Comparison of ENCODE assay signal across 28 cellular contexts in genomic region chr2:26169226-26169625, GRCh38.
"Had no signal": no experiment of that assay in that cellular context is flagged by ENCODE, and none has a peak within 500 bp of the region (broad histone marks: within the 10 kb centered on the region; RNA-seq: fewer than 3 reads in every experiment).

No MANE protein-coding gene starts in this region.

- ATAC-seq: activated T-cell treated with anti-CD3 and anti-CD28 coated beads, Interleukin-2, amount 50 U/mL, for 4 hours; activated T-helper 17 cell treated with anti-CD3 and anti-CD28 coated beads, Interleukin-2, amount 50 U/mL, for 72 hours; left cardiac atrium; naive thymus-derived CD8-positive, alpha-beta T cell had no signal

- H3K9me3 ChIP-seq: esophagus squamous epithelium, tibial nerve had no signal

- H3K27ac Mint-ChIP-seq: activated T-helper 17 cell treated with anti-CD3 and anti-CD28 coated beads, Interleukin-2, amount 50 U/mL, for 72 hours; dendritic cell treated with granulocyte-macrophage colony-stimulating factor and Interleukin-4, amounts not matched to agents 40 ng/mL and 50 ng/mL, for 4 days; naive thymus-derived CD8-positive, alpha-beta T cell; progenitor cell of endocrine pancreas; T-helper 1 cell treated with Interleukin-12 subunit alpha and Interleukin-12 subunit beta and Interleukin-4 antibody, amounts not matched to agents 30 μg/mL and 1 μg/mL, for 36 hours had no signal

- H3K4me3 ChIP-seq: esophagus squamous epithelium, SK-N-MC, tibial nerve had no signal

- H3K9me3 Mint-ChIP-seq: activated T-cell treated with anti-CD3 and anti-CD28 coated beads, Interleukin-2, amount 50 U/mL, for 4 hours; activated T-helper 17 cell treated with anti-CD3 and anti-CD28 coated beads, Interleukin-2, amount 50 U/mL, for 72 hours; dendritic cell treated with granulocyte-macrophage colony-stimulating factor and Interleukin-4, amounts not matched to agents 40 ng/mL and 50 ng/mL, for 4 days; neural crest cell; T-helper 1 cell treated with Interleukin-12 subunit alpha and Interleukin-12 subunit beta and Interleukin-4 antibody, amounts not matched to agents 30 μg/mL and 1 μg/mL, for 36 hours had no signal

- H3K36me3 ChIP-seq: esophagus squamous epithelium, tibial nerve had no signal

- H3K4me3 Mint-ChIP-seq: activated T-cell treated with anti-CD3 and anti-CD28 coated beads, Interleukin-2, amount 50 U/mL, for 4 hours; activated T-helper 17 cell treated with anti-CD3 and anti-CD28 coated beads, Interleukin-2, amount 50 U/mL, for 72 hours; dendritic cell treated with granulocyte-macrophage colony-stimulating factor and Interleukin-4, amounts not matched to agents 40 ng/mL and 50 ng/mL, for 4 days; T-helper 1 cell treated with Interleukin-12 subunit alpha and Interleukin-12 subunit beta and Interleukin-4 antibody, amounts not matched to agents 30 μg/mL and 1 μg/mL, for 36 hours had no signal

- FAIRE-seq: frontal cortex, keratinocyte, TTC549, urothelium cell line had no signal

- H3K27ac ChIP-seq: esophagus squamous epithelium, SK-N-MC, tibial nerve, VCaP had no signal

- DNase-seq: activated CD4-positive, alpha-beta T cell treated with anti-CD3 and anti-CD28 coated beads for 4 hours; activated CD4-positive, alpha-beta T cell treated with anti-CD3 and anti-CD28 coated beads, Interleukin-2, amount 50 U/mL, for 4 hours; activated gamma-delta T cell treated with Interleukin-2 at 50 U/mL for 16 hours; activated naive CD4-positive, alpha-beta T cell treated with anti-CD3 and anti-CD28 coated beads, Interleukin-2, amount 50 U/mL, for 16 hours; activated T-cell treated with anti-CD3 and anti-CD28 coated beads, Interleukin-2, amount 50 U/mL, for 4 hours; amniotic stem cell; central memory CD4-positive, alpha-beta T cell; esophagus squamous epithelium; left cardiac atrium; midbrain; naive thymus-derived CD8-positive, alpha-beta T cell; occipital lobe; stimulated activated CD4-positive, alpha-beta T cell treated with anti-CD3 and anti-CD28 coated beads, Interleukin-2, amount 100 ng/mL, for 48 hours; stimulated activated naive CD4-positive, alpha-beta T cell treated with Interleukin-2 at 50 U/mL for 16 hours; SW 1271; T-helper 9 cell had no signal
